ENCODE assay signal across 26 cellular contexts in genomic region chr15:60949034-60949977, GRCh38.
DNase-seq lines count a peak whose midpoint lies in the region; ATAC-seq, FAIRE-seq and TF ChIP-seq lines count a peak whose summit lies in the region.
"Had no signal": no experiment of that assay in that cellular context is flagged by ENCODE, and none has a peak within 500 bp of the region (broad histone marks: within the 10 kb centered on the region; RNA-seq: fewer than 3 reads in every experiment).

No MANE protein-coding gene starts in this region.

- ATAC-seq in sciatic nerve (peak; percentile 72), GM18870 (IDR thresholded peaks at IDR 0.05; ENCODE audit: unreplicated experiment) (no peak)
- ATAC-seq: activated CD8-positive, alpha-beta T cell treated with anti-CD3 and anti-CD28 coated beads, Interleukin-2, amount 10 ng/mL, durations not matched to agents 7 days and 5 days; naive thymus-derived CD8-positive, alpha-beta T cell; T-helper 17 cell had no signal

- no peak for TF ChIP-seq CTCF in brain microvascular endothelial cell (IDR thresholded peaks at IDR 0.05; ENCODE audit: low read depth, low read length, missing control alignments)
- TF ChIP-seq CTCF in right atrium auricular region (IDR thresholded peaks at IDR 0.05): no peak
- no peak for TF ChIP-seq CTCF in transverse colon (IDR thresholded peaks at IDR 0.05)

- TF ChIP-seq POLR2A in GM12892 (IDR thresholded peaks at IDR 0.05; ENCODE audit: low read depth, low read length): no peak
- TF ChIP-seq POLR2A in transverse colon (IDR thresholded peaks at IDR 0.05): no peak

- WGBS in transverse colon (ENCODE audit: low coverage in 1 of 2), 2 donors: 70 to 82% methylated on average over 7 to 12 of the region's 12 CpGs

- intact Hi-C loops in sciatic nerve (cut with DNase I): no loop called here
- intact Hi-C loops in transverse colon (cut with DNase I; ENCODE audit: low total_unique reads): no loop called here

- no peak for DNase-seq in GM12892 (ENCODE audit: insufficient read length)
- DNase-seq in brain microvascular endothelial cell: peak; percentile 64
- no peak for DNase-seq in right atrium auricular region (ENCODE audit: low spot score)
- DNase-seq in sciatic nerve (ENCODE audit: low spot score): no peak
- no peak for DNase-seq in transverse colon
- no peak for DNase-seq in 8988T
- DNase-seq in SIG-M5 treated with dmso at 0.1 percent for 504 hours (lab: John Stamatoyannopoulos, UW; ENCODE audit: unreplicated experiment): no peak
- DNase-seq: activated CD4-positive, CD25-positive, alpha-beta regulatory T cell treated with anti-CD3 and anti-CD28 coated beads, Interleukin-2, amount 50 U/mL, for 72 hours; activated CD8-positive, alpha-beta T cell treated with anti-CD3 and anti-CD28 coated beads, Interleukin-2, amount 10 ng/mL, durations not matched to agents 7 days and 5 days; activated effector memory CD4-positive, alpha-beta T cell treated with Interleukin-2 at 50 U/mL for 16 hours; activated naive CD8-positive, alpha-beta T cell treated with anti-CD3 and anti-CD28 coated beads, Interleukin-2, amount 10 ng/mL, durations not matched to agents 7 days and 5 days; activated T-cell treated with anti-CD3 and anti-CD28 coated beads for 4 hours; BE2C; cerebellar nuclear complex; naive thymus-derived CD8-positive, alpha-beta T cell; NCI-H1105; NCI-H2029; NCI-H446 treated with DMSO at 0.1 percent for 48 hours; occipital lobe; RPMI8226; SK-N-SH; stimulated activated CD4-positive, alpha-beta T cell treated with anti-CD3 and anti-CD28 coated beads, Interleukin-2, amount 100 ng/mL, for 24 hours; T-helper 17 cell had no signal

- H3K36me3 ChIP-seq in brain microvascular endothelial cell (replicated peaks) (no peaks in the 10 kb centered on the region), right atrium auricular region (no peaks in the 10 kb centered on the region), transverse colon (no peaks in the 10 kb centered on the region)
- H3K36me3 ChIP-seq: BE2C had no signal

- H3K27me3 ChIP-seq in brain microvascular endothelial cell (replicated peaks): no peaks in the 10 kb centered on the region
- no peaks in the 10 kb centered on the region for H3K27me3 ChIP-seq in right atrium auricular region
- H3K27me3 ChIP-seq in transverse colon: no peaks in the 10 kb centered on the region
- H3K27me3 ChIP-seq: BE2C had no signal

- in situ Hi-C loops in brain microvascular endothelial cell (cut with HindIII; ENCODE audit: low pct_ligation_motif_present, low sequenced_read_pairs): no loop called here
- in situ Hi-C loops in transverse colon (cut with MboI; ENCODE audit: low pct_ligation_motif_present in 1 of 4, low pct_unique_long_range_greater_than_20kb in 1 of 4, low sequenced_read_pairs in 3 of 4): no loop called here

- H3K9me3 ChIP-seq in right atrium auricular region (no peaks in the 10 kb centered on the region), transverse colon (no peaks in the 10 kb centered on the region)
- H3K9me3 ChIP-seq: BE2C, SK-N-SH had no signal

- TF ChIP-seq EP300 in transverse colon (IDR thresholded peaks at IDR 0.05; ENCODE audit: low read depth): no peak

- FAIRE-seq in GM12892 (lab: Jason Lieb, UNC): peak; percentile 27
- FAIRE-seq: G401.6, H54 had no signal

- peaks cover 0 to 37% of the 10 kb centered on the region in 2 donors for H3K4me1 ChIP-seq in right atrium auricular region
- peaks cover 0 to 5% (median 0%) of the 10 kb centered on the region in 4 donors for H3K4me1 ChIP-seq in transverse colon
- H3K4me1 ChIP-seq: BE2C had no signal

- H3K27ac ChIP-seq in brain microvascular endothelial cell: peak overlapping the region; percentile 34
- H3K27ac ChIP-seq in right atrium auricular region: peak overlapping the region; percentile 43 to 44
- H3K27ac ChIP-seq in transverse colon: no peak overlapping the region

- no peak overlapping the region for H3K4me3 ChIP-seq in brain microvascular endothelial cell (ENCODE audit: low read depth, low read length)
- no peak overlapping the region for H3K4me3 ChIP-seq in right atrium auricular region
- no peak overlapping the region for H3K4me3 ChIP-seq in transverse colon

Comparison
In these comparisons a context has a peak if more than half of its experiments do, and no peak if none do; other contexts are left out.
1. H3K27ac ChIP-seq: peak in brain microvascular endothelial cell (single experiment) and right atrium auricular region (2 of 2); none in transverse colon (0 of 4).